In genomic region chr6:157774153-157775135, GRCh38 we compare ENCODE assay signal across 9 cellular contexts. TPM values are rescaled to one million over a fixed set of nuclear protein-coding genes. Genes with fewer than 3 reads are reported as not detected.
A peak's percentile ranks its signal among the peaks of the same experiment; 100 is the strongest.
DNase-seq lines count a peak whose midpoint lies in the region; ATAC-seq and TF ChIP-seq lines count a peak whose summit lies in the region.
"Had no signal": no experiment of that assay in that cellular context is flagged by ENCODE, and none has a peak within 500 bp of the region (broad histone marks: within the 10 kb centered on the region; RNA-seq: fewer than 3 reads in every experiment).

No MANE protein-coding gene starts in this region.

- no peak overlapping the region for H3K9ac ChIP-seq in PC-3 (ENCODE audit: low read length)

- CTCF ChIA-PET in PC-3 (lab: Charles Lee) = interaction anchor here (0.6 kb wide), 1 partner anchor 34 kb away, joined by 3 read pairs; no protein-coding TSS in a partner anchor

- H2AFZ ChIP-seq in PC-3 (ENCODE audit: low read length) = no peak overlapping the region

- peaks cover 22% of the 10 kb centered on the region for H3K27me3 ChIP-seq in left ventricle myocardium inferior (ENCODE audit: low read depth)
- no peaks in the 10 kb centered on the region for H3K27me3 ChIP-seq in PC-3 (ENCODE audit: low read length)
- peaks cover 0 to 8% (median 0%) of the 10 kb centered on the region in 9 donors for H3K27me3 ChIP-seq in heart left ventricle

- H3K27ac ChIP-seq in left ventricle myocardium inferior (replicated peaks) = no peak overlapping the region
- H3K27ac ChIP-seq in PC-3 (ENCODE audit: low read length) = no peak overlapping the region
- no peak overlapping the region for H3K27ac ChIP-seq in heart left ventricle

- DNase-seq in Right ventricle myocardium inferior (ENCODE audit: missing footprints) = no peak
- no peak for DNase-seq in left ventricle myocardium inferior
- DNase-seq in PC-3 = peak; percentile 13
- peak in 1 of 5 donors; percentile 14 for DNase-seq in heart left ventricle
- DNase-seq in ureter (ENCODE audit: low spot score) = peak; percentile 63
- DNase-seq in stimulated activated CD4-positive, alpha-beta T cell treated with anti-CD3 and anti-CD28 coated beads, Interleukin-2, amount 100 ng/mL, for 24 hours = no peak
- DNase-seq in mucosa of gallbladder (ENCODE audit: low spot score) = no peak
- DNase-seq: DMS79 had no signal

- intact Hi-C loops in Right ventricle myocardium inferior (cut with DNase I) = no loop called here
- intact Hi-C loops in left ventricle myocardium inferior (cut with micrococcal nuclease) = no loop called here
- intact Hi-C loops in PC-3 (cut with micrococcal nuclease) = no loop called here
- intact Hi-C loops in heart left ventricle (cut with DNase I) = no loop called here

- H3K36me3 ChIP-seq in left ventricle myocardium inferior = no peaks in the 10 kb centered on the region
- no peaks in the 10 kb centered on the region for H3K36me3 ChIP-seq in PC-3 (ENCODE audit: low read depth, low read length)
- no peaks in the 10 kb centered on the region for H3K36me3 ChIP-seq in heart left ventricle

- BruUV-seq in PC-3 (replicated peaks; lab: Mats Ljungman, UMichigan) = no TSS peak

- ATAC-seq in Right ventricle myocardium inferior (peak; percentile 55), PC-3 (no peak), heart left ventricle (peak in 3 of 4 donors; percentile 36 to 85 (median 58)), GM18511 (IDR thresholded peaks at IDR 0.05; ENCODE audit: unreplicated experiment) (no peak)

- TF ChIP-seq CTCF in left ventricle myocardium inferior (IDR thresholded peaks at IDR 0.05; ENCODE audit: borderline replicate concordance) (no peak), PC-3 (conservative IDR thresholded peaks at IDR 0.05; ENCODE audit: low read depth, low read length) (no peak), heart left ventricle (IDR thresholded peaks at IDR 0.05) (no peak)

- H3K4me3 ChIP-seq in left ventricle myocardium inferior = no peak overlapping the region
- H3K4me3 ChIP-seq in PC-3 (ENCODE audit: low read length) = no peak overlapping the region
- H3K4me3 ChIP-seq in heart left ventricle = no peak overlapping the region

- peaks cover 5% of the 10 kb centered on the region for H3K4me1 ChIP-seq in left ventricle myocardium inferior
- peaks cover 26% of the 10 kb centered on the region for H3K4me1 ChIP-seq in PC-3 (ENCODE audit: insufficient read depth, low read length)
- no peaks in the 10 kb centered on the region for H3K4me1 ChIP-seq in heart left ventricle

- H4K20me1 ChIP-seq in PC-3 (ENCODE audit: low read length) = no peaks in the 10 kb centered on the region

- no peak for TF ChIP-seq POLR2A in heart left ventricle (IDR thresholded peaks at IDR 0.05)

- no peak overlapping the region for H3K4me2 ChIP-seq in PC-3 (ENCODE audit: low read length)

- H3K79me2 ChIP-seq in PC-3 (ENCODE audit: low read length) = no peaks in the 10 kb centered on the region

- POLR2A ChIA-PET in PC-3 (lab: Charles Lee; ENCODE audit: unreplicated experiment) = no interaction called here

- 71 to 82% (median 78%) methylated on average over 17 of the region's 17 CpGs for WGBS in heart left ventricle, 4 donors

- peaks cover 11% of the 10 kb centered on the region for H3K9me3 ChIP-seq in left ventricle myocardium inferior (replicated peaks)
- H3K9me3 ChIP-seq in PC-3 (ENCODE audit: low read length) = no peaks in the 10 kb centered on the region
- H3K9me3 ChIP-seq in heart left ventricle = peaks cover 0 to 6% (median 0%) of the 10 kb centered on the region in 12 donors

- H3K9me2 ChIP-seq in PC-3 (replicated peaks; ENCODE audit: low read length) = no peaks in the 10 kb centered on the region

- H3F3A ChIP-seq in PC-3 (ENCODE audit: low read length, unreplicated experiment) = no peaks in the 10 kb centered on the region

RNA-seq across cellular contexts. Expression of gene SNX9, which starts 48.6 kb away (rescaled TPM):
- total RNA-seq in Right ventricle myocardium inferior = 35.5 TPM
- total RNA-seq in left ventricle myocardium inferior = 31.9 TPM
- 18.0 and 21.3 TPM in 2 replicates for total RNA-seq in PC-3 (2014; rRNA removed)
- 10 to 100 TPM; 27.6 to 44.0 (median 32.7) TPM for total RNA-seq in heart left ventricle
- polyA plus RNA-seq in heart left ventricle = 10 to 100 TPM; 15.4 to 30.2 TPM
- 45.8 TPM for total RNA-seq in ureter
- 56.7 TPM for total RNA-seq in mucosa of gallbladder

Comparison
In these comparisons a context has a peak if more than half of its experiments do, and no peak if none do; other contexts are left out.
1. ATAC-seq: peak in Right ventricle myocardium inferior (single experiment) and heart left ventricle (3 of 4); none in PC-3 (single experiment) and GM18511 (single experiment).
2. DNase-seq: peak in PC-3 (single experiment) and ureter (single experiment); none in Right ventricle myocardium inferior (single experiment), left ventricle myocardium inferior (single experiment), stimulated activated CD4-positive, alpha-beta T cell treated with anti-CD3 and anti-CD28 coated beads, Interleukin-2, amount 100 ng/mL, for 24 hours (0 of 2) and mucosa of gallbladder (single experiment).